Comparison of ENCODE assay signal across 8 cellular contexts in the genomic region with DNA sequence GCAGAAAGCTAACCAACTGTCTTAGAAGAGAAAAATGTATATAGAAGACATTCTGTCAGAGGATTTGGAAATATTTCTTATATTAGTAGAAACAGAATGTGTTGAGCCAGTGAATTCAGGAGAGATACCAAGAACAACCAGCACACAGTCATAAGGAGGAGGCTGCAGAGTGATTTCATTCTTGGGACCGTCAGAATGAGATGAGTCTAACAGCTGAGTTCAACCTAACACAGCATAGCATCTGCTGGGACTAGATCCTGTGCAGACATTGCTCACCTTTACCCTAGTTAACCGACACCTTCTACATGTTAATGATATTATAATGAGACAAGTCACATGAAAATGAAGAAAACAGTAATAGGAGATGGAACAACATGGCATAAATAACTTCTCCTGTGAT.
"Had no signal": no experiment of that assay in that cellular context is flagged by ENCODE, and none has a peak within 500 bp of the region (broad histone marks: within the 10 kb centered on the region; RNA-seq: fewer than 3 reads in every experiment).

No MANE protein-coding gene starts in this region.

- FAIRE-seq: G401.6, GM12878, GM12891, GM12892, GM18507, GM19239 had no signal

- DNase-seq: GDM1, GF-D8 had no signal

- H3K4me3 ChIP-seq: GM12878 had no signal

- ATAC-seq: GM12878 had no signal
